In genomic region chr12:66409195-66409871, GRCh38 we compare ENCODE assay signal across 8 cellular contexts.
DNase-seq lines count a peak whose midpoint lies in the region; ATAC-seq and TF ChIP-seq lines count a peak whose summit lies in the region.

No MANE protein-coding gene starts in this region.

- H3K4me1 ChIP-seq in left lung, result peaks cover 0 to 13% of the 10 kb centered on the region in 2 donors
- H3K4me1 ChIP-seq in thoracic aorta (ENCODE audit: control insufficient read depth in 1 of 2, low read depth in 2 of 2), result no peaks in the 10 kb centered on the region

- H3K27ac ChIP-seq in left lung (no peak overlapping the region), thoracic aorta (no peak overlapping the region)

- intact Hi-C loops in left lung (cut with DNase I), result loop anchor here in 1 of 2 donors (10.0 kb wide), 1 partner anchor 135 kb away; no protein-coding TSS in a partner anchor

- H3K9me3 ChIP-seq in left lung (peaks cover 0 to 4% of the 10 kb centered on the region in 2 donors), thoracic aorta (no peaks in the 10 kb centered on the region)

- ATAC-seq in HG03378 (IDR thresholded peaks at IDR 0.05; ENCODE audit: unreplicated experiment) (peak; percentile 64), left lung (peak; percentile 67), thoracic aorta (ENCODE audit: insufficient number of reproducible peaks, low FRiP score, low read depth) (no peak), GM21360 (IDR thresholded peaks at IDR 0.05; ENCODE audit: unreplicated experiment) (no peak)

- TF ChIP-seq CTCF in left lung (IDR thresholded peaks at IDR 0.05), result peak; percentile 48 to 57
- peak; percentile 47 for TF ChIP-seq CTCF in thoracic aorta (IDR thresholded peaks at IDR 0.05)

- H3K4me3 ChIP-seq in left lung, result no peak overlapping the region
- H3K4me3 ChIP-seq in thoracic aorta, result no peak overlapping the region

- H3K27me3 ChIP-seq in left lung (no peaks in the 10 kb centered on the region), thoracic aorta (replicated peaks; ENCODE audit: insufficient read depth) (no peaks in the 10 kb centered on the region)

- H3K36me3 ChIP-seq in left lung, result no peaks in the 10 kb centered on the region
- no peaks in the 10 kb centered on the region for H3K36me3 ChIP-seq in thoracic aorta

- DNase-seq in NCI-H2081 (lab: John Stamatoyannopoulos, UW) (peak; percentile 31 to 46), NCI-H2081 treated with DMSO at 0.1 percent for 48 hours (lab: John Stamatoyannopoulos, UW) (no peak), RPMI8226 (peak; percentile 57), brain pericyte (ENCODE audit: low read depth, low spot score) (peak; percentile 22), left lung (no peak), thoracic aorta (ENCODE audit: low spot score) (no peak)

Comparison
In these comparisons a context has a peak if more than half of its experiments do, and no peak if none do; other contexts are left out.
1. DNase-seq: peak in NCI-H2081 (2 of 2), RPMI8226 (single experiment) and brain pericyte (single experiment); none in NCI-H2081 treated with DMSO at 0.1 percent for 48 hours (single experiment), left lung (0 of 2) and thoracic aorta (single experiment).
2. ATAC-seq: peak in HG03378 (single experiment) and left lung (single experiment); none in thoracic aorta (single experiment) and GM21360 (single experiment).